ENCODE assay signal across 2 cellular contexts in the genomic region with DNA sequence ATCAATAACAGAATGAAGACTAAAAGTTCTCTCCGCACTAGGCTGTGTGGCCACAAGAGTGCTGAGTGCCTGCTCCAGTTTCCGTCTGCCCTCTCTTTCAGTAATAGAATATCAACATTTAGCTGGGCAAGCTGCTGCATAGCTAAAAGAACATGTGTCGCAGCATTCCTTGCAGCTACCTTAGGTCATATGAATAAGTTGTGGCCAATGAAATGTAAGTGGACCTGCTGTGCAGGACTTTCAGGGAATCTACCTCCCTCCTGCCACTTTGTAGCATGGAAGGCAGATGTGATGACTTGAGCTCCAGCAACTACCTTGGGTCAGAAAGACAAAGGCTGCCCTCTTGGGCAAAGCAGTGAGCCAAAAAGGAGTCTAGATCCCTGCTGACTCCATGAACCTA.
TF ChIP-seq lines count a peak whose summit lies in the region.

No MANE protein-coding gene starts in this region.

TF ChIP-seq in SK-N-SH, 30 proteins besides CTCF, POLR2A, EP300 and RAD21:
- TF ChIP-seq SIN3A (IDR thresholded peaks at IDR 0.05; ENCODE audit: borderline replicate concordance, low read depth, low read length) (no peak), RCOR1 (IDR thresholded peaks at IDR 0.05; ENCODE audit: low read length) (no peak), FOXM1 (IDR thresholded peaks at IDR 0.05; ENCODE audit: low read depth) (no peak), TEAD4 (IDR thresholded peaks at IDR 0.05; ENCODE audit: borderline replicate concordance, insufficient read depth) (no peak), GATA2 (CRISPR knock-in tag; IDR thresholded peaks at IDR 0.05) (no peak), JUND (IDR thresholded peaks at IDR 0.05) (no peak), GABPA (IDR thresholded peaks at IDR 0.05; ENCODE audit: low read depth) (no peak), NFIC (IDR thresholded peaks at IDR 0.05; ENCODE audit: borderline replicate concordance) (no peak), ELF1 (IDR thresholded peaks at IDR 0.05) (no peak), POLR2AphosphoS5 (IDR thresholded peaks at IDR 0.05; ENCODE audit: low read depth, low read length) (no peak), TCF12 (IDR thresholded peaks at IDR 0.05) (no peak), FOSL2 (IDR thresholded peaks at IDR 0.05; ENCODE audit: borderline replicate concordance, low read depth) (no peak), RFX5 (IDR thresholded peaks at IDR 0.05; ENCODE audit: low read length) (no peak), MEF2A (IDR thresholded peaks at IDR 0.05; ENCODE audit: borderline replicate concordance, low read depth) (no peak), RXRA (IDR thresholded peaks at IDR 0.05; ENCODE audit: borderline replicate concordance, low read depth) (no peak), EZH2phosphoT487 (IDR thresholded peaks at IDR 0.05; ENCODE audit: borderline replicate concordance, low read depth) (no peak)
- TF ChIP-seq, protein P1, sequence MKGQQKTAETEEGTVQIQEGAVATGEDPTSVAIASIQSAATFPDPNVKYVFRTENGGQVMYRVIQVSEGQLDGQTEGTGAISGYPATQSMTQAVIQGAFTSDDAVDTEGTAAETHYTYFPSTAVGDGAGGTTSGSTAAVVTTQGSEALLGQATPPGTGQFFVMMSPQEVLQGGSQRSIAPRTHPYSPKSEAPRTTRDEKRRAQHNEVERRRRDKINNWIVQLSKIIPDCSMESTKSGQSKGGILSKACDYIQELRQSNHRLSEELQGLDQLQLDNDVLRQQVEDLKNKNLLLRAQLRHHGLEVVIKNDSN (IDR thresholded peaks at IDR 0.05; ENCODE audit: borderline replicate concordance, low read depth), result no peak
- TF ChIP-seq, protein P2, sequence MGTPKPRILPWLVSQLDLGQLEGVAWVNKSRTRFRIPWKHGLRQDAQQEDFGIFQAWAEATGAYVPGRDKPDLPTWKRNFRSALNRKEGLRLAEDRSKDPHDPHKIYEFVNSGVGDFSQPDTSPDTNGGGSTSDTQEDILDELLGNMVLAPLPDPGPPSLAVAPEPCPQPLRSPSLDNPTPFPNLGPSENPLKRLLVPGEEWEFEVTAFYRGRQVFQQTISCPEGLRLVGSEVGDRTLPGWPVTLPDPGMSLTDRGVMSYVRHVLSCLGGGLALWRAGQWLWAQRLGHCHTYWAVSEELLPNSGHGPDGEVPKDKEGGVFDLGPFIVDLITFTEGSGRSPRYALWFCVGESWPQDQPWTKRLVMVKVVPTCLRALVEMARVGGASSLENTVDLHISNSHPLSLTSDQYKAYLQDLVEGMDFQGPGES (IDR thresholded peaks at IDR 0.05; ENCODE audit: low read depth, low read length), result no peak

TF ChIP-seq in WTC11, 78 proteins besides CTCF, POLR2A, EP300 and RAD21:
- TF ChIP-seq ESRRA (CRISPR knock-in tag; IDR thresholded peaks at IDR 0.05; ENCODE audit: borderline replicate concordance) (no peak), ZNF121 (CRISPR knock-in tag; IDR thresholded peaks at IDR 0.05) (no peak), MXD4 (CRISPR knock-in tag; IDR thresholded peaks at IDR 0.05; ENCODE audit: borderline replicate concordance) (no peak), NR3C1 (CRISPR knock-in tag; conservative IDR thresholded peaks at IDR 0.05; ENCODE audit: low read depth) (no peak), IRF2 (CRISPR knock-in tag; IDR thresholded peaks at IDR 0.05; ENCODE audit: borderline replicate concordance, low read depth) (no peak), CBFB (CRISPR knock-in tag; IDR thresholded peaks at IDR 0.05; ENCODE audit: low read depth) (no peak), CREB1 (CRISPR knock-in tag; IDR thresholded peaks at IDR 0.05) (no peak), SOX15 (CRISPR knock-in tag; IDR thresholded peaks at IDR 0.05) (no peak), NFYB (CRISPR knock-in tag; conservative IDR thresholded peaks at IDR 0.05; ENCODE audit: low read depth) (no peak), ATF1 (CRISPR knock-in tag; IDR thresholded peaks at IDR 0.05) (no peak), JUN (CRISPR knock-in tag; IDR thresholded peaks at IDR 0.05) (no peak)
- TF ChIP-seq, protein P3, sequence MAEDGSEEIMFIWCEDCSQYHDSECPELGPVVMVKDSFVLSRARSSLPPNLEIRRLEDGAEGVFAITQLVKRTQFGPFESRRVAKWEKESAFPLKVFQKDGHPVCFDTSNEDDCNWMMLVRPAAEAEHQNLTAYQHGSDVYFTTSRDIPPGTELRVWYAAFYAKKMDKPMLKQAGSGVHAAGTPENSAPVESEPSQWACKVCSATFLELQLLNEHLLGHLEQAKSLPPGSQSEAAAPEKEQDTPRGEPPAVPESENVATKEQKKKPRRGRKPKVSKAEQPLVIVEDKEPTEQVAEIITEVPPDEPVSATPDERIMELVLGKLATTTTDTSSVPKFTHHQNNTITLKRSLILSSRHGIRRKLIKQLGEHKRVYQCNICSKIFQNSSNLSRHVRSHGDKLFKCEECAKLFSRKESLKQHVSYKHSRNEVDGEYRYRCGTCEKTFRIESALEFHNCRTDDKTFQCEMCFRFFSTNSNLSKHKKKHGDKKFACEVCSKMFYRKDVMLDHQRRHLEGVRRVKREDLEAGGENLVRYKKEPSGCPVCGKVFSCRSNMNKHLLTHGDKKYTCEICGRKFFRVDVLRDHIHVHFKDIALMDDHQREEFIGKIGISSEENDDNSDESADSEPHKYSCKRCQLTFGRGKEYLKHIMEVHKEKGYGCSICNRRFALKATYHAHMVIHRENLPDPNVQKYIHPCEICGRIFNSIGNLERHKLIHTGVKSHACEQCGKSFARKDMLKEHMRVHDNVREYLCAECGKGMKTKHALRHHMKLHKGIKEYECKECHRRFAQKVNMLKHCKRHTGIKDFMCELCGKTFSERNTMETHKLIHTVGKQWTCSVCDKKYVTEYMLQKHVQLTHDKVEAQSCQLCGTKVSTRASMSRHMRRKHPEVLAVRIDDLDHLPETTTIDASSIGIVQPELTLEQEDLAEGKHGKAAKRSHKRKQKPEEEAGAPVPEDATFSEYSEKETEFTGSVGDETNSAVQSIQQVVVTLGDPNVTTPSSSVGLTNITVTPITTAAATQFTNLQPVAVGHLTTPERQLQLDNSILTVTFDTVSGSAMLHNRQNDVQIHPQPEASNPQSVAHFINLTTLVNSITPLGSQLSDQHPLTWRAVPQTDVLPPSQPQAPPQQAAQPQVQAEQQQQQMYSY (CRISPR knock-in tag; IDR thresholded peaks at IDR 0.05), result no peak
- TF ChIP-seq, protein P4, sequence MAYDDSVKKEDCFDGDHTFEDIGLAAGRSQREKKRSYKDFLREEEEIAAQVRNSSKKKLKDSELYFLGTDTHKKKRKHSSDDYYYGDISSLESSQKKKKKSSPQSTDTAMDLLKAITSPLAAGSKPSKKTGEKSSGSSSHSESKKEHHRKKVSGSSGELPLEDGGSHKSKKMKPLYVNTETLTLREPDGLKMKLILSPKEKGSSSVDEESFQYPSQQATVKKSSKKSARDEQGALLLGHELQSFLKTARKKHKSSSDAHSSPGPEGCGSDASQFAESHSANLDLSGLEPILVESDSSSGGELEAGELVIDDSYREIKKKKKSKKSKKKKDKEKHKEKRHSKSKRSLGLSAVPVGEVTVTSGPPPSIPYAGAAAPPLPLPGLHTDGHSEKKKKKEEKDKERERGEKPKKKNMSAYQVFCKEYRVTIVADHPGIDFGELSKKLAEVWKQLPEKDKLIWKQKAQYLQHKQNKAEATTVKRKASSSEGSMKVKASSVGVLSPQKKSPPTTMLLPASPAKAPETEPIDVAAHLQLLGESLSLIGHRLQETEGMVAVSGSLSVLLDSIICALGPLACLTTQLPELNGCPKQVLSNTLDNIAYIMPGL (CRISPR knock-in tag; IDR thresholded peaks at IDR 0.05), result no peak
- TF ChIP-seq, protein P5, sequence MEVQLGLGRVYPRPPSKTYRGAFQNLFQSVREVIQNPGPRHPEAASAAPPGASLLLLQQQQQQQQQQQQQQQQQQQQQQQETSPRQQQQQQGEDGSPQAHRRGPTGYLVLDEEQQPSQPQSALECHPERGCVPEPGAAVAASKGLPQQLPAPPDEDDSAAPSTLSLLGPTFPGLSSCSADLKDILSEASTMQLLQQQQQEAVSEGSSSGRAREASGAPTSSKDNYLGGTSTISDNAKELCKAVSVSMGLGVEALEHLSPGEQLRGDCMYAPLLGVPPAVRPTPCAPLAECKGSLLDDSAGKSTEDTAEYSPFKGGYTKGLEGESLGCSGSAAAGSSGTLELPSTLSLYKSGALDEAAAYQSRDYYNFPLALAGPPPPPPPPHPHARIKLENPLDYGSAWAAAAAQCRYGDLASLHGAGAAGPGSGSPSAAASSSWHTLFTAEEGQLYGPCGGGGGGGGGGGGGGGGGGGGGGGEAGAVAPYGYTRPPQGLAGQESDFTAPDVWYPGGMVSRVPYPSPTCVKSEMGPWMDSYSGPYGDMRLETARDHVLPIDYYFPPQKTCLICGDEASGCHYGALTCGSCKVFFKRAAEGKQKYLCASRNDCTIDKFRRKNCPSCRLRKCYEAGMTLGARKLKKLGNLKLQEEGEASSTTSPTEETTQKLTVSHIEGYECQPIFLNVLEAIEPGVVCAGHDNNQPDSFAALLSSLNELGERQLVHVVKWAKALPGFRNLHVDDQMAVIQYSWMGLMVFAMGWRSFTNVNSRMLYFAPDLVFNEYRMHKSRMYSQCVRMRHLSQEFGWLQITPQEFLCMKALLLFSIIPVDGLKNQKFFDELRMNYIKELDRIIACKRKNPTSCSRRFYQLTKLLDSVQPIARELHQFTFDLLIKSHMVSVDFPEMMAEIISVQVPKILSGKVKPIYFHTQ (CRISPR knock-in tag; IDR thresholded peaks at IDR 0.05), result no peak
